ENCODE assay signal across 1 cellular context in the genomic region with DNA sequence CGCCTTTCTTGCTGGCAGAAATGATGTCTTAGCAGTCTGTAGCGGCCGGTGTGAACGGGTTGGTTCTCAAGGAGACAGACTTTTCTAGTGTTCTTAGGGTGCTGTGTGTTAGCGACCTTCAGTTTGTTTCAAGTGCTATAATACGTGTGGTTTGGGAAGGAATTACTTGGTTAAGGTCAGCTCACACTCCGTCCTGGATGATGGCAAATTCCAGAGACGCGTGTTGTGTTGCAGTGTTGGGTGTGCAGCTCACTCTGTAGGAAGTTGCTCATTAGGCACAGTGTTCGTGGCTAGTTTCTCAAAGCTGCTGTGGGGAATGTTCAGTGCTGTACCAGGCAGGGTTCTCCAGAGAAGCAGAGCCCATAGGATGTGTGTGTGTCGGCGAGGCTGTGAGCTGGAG.
TF ChIP-seq lines count a peak whose summit lies in the region.

No MANE protein-coding gene starts in this region.

TF ChIP-seq in HEK293, 187 proteins besides CTCF, POLR2A, EP300 and RAD21 (continued from another document):
- TF ChIP-seq, protein P1, sequence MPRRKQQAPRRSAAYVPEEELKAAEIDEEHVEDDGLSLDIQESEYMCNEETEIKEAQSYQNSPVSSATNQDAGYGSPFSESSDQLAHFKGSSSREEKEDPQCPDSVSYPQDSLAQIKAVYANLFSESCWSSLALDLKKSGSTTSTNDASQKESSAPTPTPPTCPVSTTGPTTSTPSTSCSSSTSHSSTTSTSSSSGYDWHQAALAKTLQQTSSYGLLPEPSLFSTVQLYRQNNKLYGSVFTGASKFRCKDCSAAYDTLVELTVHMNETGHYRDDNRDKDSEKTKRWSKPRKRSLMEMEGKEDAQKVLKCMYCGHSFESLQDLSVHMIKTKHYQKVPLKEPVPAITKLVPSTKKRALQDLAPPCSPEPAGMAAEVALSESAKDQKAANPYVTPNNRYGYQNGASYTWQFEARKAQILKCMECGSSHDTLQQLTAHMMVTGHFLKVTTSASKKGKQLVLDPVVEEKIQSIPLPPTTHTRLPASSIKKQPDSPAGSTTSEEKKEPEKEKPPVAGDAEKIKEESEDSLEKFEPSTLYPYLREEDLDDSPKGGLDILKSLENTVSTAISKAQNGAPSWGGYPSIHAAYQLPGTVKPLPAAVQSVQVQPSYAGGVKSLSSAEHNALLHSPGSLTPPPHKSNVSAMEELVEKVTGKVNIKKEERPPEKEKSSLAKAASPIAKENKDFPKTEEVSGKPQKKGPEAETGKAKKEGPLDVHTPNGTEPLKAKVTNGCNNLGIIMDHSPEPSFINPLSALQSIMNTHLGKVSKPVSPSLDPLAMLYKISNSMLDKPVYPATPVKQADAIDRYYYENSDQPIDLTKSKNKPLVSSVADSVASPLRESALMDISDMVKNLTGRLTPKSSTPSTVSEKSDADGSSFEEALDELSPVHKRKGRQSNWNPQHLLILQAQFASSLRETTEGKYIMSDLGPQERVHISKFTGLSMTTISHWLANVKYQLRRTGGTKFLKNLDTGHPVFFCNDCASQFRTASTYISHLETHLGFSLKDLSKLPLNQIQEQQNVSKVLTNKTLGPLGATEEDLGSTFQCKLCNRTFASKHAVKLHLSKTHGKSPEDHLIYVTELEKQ (tag by site-specific recombination; IDR thresholded peaks at IDR 0.05; ENCODE audit: borderline replicate concordance), result no peak
- no peak for TF ChIP-seq KLF7 (tag by site-specific recombination; IDR thresholded peaks at IDR 0.05; ENCODE audit: borderline replicate concordance)
